ENCODE assay signal across 8 cellular contexts in the genomic region with DNA sequence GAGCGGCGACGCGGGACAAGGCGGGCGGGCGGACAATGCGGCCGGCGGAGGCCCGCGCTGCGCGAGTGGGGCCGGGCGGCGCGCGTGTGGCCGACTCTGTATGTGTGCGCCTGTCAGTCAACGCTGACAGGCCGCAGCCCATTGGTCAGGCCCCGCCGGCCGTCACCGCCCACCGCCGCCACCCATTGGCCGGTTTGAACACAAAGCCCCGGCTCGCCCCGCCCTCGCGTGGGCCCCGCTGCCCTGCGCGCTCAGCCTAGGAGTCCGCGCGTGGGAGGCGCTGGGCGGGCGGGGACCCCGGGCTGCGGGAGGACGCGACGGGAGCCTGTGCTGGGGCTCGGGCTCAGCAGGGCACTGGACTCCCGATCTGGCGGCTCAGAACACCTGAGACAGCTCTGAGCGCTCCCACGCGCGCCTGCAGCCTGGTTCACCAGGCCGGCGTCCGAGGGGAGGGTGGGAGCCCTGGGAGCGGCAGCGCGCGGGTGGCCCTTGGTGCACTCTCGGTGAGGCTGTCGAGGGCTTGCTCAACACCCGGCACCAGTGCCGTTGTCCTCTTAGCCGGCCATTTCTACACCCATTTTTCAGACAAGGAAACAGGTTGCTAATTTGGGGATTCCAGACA. TPM values are rescaled to one million over a fixed set of nuclear protein-coding genes. Genes with fewer than 3 reads are reported as not detected.
DNase-seq lines count a peak whose midpoint lies in the region; ATAC-seq and TF ChIP-seq lines count a peak whose summit lies in the region.

A gene with protein sequence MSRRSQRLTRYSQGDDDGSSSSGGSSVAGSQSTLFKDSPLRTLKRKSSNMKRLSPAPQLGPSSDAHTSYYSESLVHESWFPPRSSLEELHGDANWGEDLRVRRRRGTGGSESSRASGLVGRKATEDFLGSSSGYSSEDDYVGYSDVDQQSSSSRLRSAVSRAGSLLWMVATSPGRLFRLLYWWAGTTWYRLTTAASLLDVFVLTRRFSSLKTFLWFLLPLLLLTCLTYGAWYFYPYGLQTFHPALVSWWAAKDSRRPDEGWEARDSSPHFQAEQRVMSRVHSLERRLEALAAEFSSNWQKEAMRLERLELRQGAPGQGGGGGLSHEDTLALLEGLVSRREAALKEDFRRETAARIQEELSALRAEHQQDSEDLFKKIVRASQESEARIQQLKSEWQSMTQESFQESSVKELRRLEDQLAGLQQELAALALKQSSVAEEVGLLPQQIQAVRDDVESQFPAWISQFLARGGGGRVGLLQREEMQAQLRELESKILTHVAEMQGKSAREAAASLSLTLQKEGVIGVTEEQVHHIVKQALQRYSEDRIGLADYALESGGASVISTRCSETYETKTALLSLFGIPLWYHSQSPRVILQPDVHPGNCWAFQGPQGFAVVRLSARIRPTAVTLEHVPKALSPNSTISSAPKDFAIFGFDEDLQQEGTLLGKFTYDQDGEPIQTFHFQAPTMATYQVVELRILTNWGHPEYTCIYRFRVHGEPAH (minus strand): TSS at position 88 of the 622 bp plus-strand sequence. CDS start 3,370 bp downstream, outside the sequence.

- H3K4me3 ChIP-seq in heart left ventricle (peak within 1 kb of the TSS; percentile 34 to 92 (median 72)), transverse colon (peak within 1 kb of the TSS; percentile 58 to 82 (median 68))

- peak within 1 kb of the TSS; percentile 99 for H3K27ac ChIP-seq in adipose tissue (ENCODE audit: low read depth, low read length)
- H3K27ac ChIP-seq in heart left ventricle, result peak within 1 kb of the TSS; percentile 92 to 99 (median 97)
- H3K27ac ChIP-seq in transverse colon, result peak within 1 kb of the TSS; percentile 93 to 98 (median 96)

- H3K36me3 ChIP-seq in heart left ventricle, result peaks cover 0 to 27% (median 20%) of the 10 kb centered on the region in 9 donors
- H3K36me3 ChIP-seq in transverse colon, result peaks cover 0 to 15% (median 5%) of the 10 kb centered on the region in 4 donors

- TF ChIP-seq POLR2A in heart left ventricle (IDR thresholded peaks at IDR 0.05) (peak in 1 of 2 donors; percentile 78), transverse colon (IDR thresholded peaks at IDR 0.05) (peak; percentile 35)

- H3K9me3 ChIP-seq in heart left ventricle (no peaks in the 10 kb centered on the region), transverse colon (no peaks in the 10 kb centered on the region)

- H3K27me3 ChIP-seq in heart left ventricle, result no peaks in the 10 kb centered on the region
- H3K27me3 ChIP-seq in transverse colon, result no peaks in the 10 kb centered on the region

- 0 to 1% (median 1%) methylated on average over 58 to 68 of the region's 68 CpGs for WGBS in adipose tissue, 3 donors
- 1 to 4% (median 1%) methylated on average over 5 to 68 of the region's 68 CpGs for WGBS in heart left ventricle, 4 donors
- 1% methylated on average over 23 of the region's 68 CpGs; no CpG with 5 or more reads in 1 of the 2 donors for WGBS in transverse colon (ENCODE audit: low coverage in 1 of 2), 2 donors

- peak in 1 of 12 donors; percentile 9 for TF ChIP-seq CTCF in heart left ventricle (IDR thresholded peaks at IDR 0.05)
- TF ChIP-seq CTCF in transverse colon (IDR thresholded peaks at IDR 0.05), result no peak

- DNase-seq in ELR (ENCODE audit: low read depth) (peak; percentile 84), LHCN-M2 (ENCODE audit: low read depth) (peak; percentile 82), T-helper 1 cell (peak; percentile 88 to 94 (median 92)), heart left ventricle (peak; percentile 95 to 98 (median 96)), posterior cingulate gyrus (peak; percentile 95 to 100 (median 98)), transverse colon (peak; percentile 96)

- ATAC-seq in GM21723 (IDR thresholded peaks at IDR 0.05; ENCODE audit: unreplicated experiment) (peak; percentile 64), heart left ventricle (peak; percentile 76 to 88 (median 87))

- H3K4me1 ChIP-seq in heart left ventricle (peaks cover 0 to 55% (median 27%) of the 10 kb centered on the region in 12 donors), transverse colon (peaks cover 12 to 44% (median 33%) of the 10 kb centered on the region in 4 donors)

- TF ChIP-seq EP300 in transverse colon (IDR thresholded peaks at IDR 0.05; ENCODE audit: low read depth), result no peak

- intact Hi-C loops in heart left ventricle (cut with DNase I) (loop anchor here in 1 of 10 donors (5.0 kb wide), 1 partner anchor 49 kb away; the partner anchor contains the start of gene GTPBP1), posterior cingulate gyrus (cut with DNase I) (loop anchor here (2.0 kb wide), 1 partner anchor 51 kb away; the partner anchor contains the start of gene GTPBP1), transverse colon (cut with DNase I; ENCODE audit: low total_unique reads) (loop anchor here (2.0 kb wide), 1 partner anchor 55 kb away; the partner anchor contains the start of gene JOSD1)

- in situ Hi-C loops in transverse colon (cut with MboI; ENCODE audit: low pct_ligation_motif_present in 1 of 4, low pct_unique_long_range_greater_than_20kb in 1 of 4, low sequenced_read_pairs in 3 of 4), result no loop called here

RNA-seq across cellular contexts. Expression of the gene that starts here (rescaled TPM):
- total RNA-seq in LHCN-M2 (2014; rRNA removed), result 136 and 140 TPM in 2 replicates
- 58.4 TPM for polyA plus RNA-seq in LHCN-M2 (2012)
- 100 to 1,000 TPM in 1 of 3 donors, 10 to 100 TPM in 2; 76.8 to 218 (median 76.9) TPM for polyA plus RNA-seq in adipose tissue
- total RNA-seq in heart left ventricle, result 100 to 1,000 TPM in 6 of 9 donors, 10 to 100 TPM in 3; 75.2 to 405 (median 125) TPM
- 100 to 1,000 TPM in 1 of 2 donors, 10 to 100 TPM in 1; 41.3 to 203 TPM for polyA plus RNA-seq in heart left ventricle
- total RNA-seq in transverse colon, result 100 to 1,000 TPM; 168 to 523 (median 216) TPM

Comparison
In these comparisons a context has a peak if more than half of its experiments do, and no peak if none do; other contexts are left out.
1. Peak in every context shown above with its lines: DNase-seq, ATAC-seq, H3K4me3 ChIP-seq and H3K27ac ChIP-seq.